ENCODE assay signal across 9 cellular contexts in the genomic region with DNA sequence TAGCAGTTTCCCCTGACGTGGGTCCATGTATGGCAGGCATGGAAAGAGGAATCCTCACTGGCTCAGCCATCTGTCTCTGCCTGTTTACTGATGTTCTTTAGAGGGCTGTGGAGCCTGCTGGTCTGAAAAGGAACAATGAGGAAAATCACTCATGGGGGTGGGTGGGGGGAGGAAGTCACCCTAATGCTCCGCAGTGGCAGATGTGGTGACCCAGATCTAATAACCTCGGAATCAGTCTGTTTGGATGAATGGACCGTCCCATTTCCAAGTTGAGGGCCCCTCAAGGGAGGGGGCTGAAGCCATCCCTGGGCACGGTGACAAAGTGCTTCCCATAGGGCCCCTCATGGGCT. TPM values are rescaled to one million over a fixed set of nuclear protein-coding genes. Genes with fewer than 3 reads are reported as not detected.
A peak's percentile ranks its signal among the peaks of the same experiment; 100 is the strongest.
DNase-seq lines count a peak whose midpoint lies in the region; ATAC-seq and TF ChIP-seq lines count a peak whose summit lies in the region.
"Had no signal": no experiment of that assay in that cellular context is flagged by ENCODE, and none has a peak within 500 bp of the region (broad histone marks: within the 10 kb centered on the region; RNA-seq: fewer than 3 reads in every experiment).

No MANE protein-coding gene starts in this region.

- peaks cover 35 to 63% (median 63%) of the 10 kb centered on the region in 4 donors for H3K4me1 ChIP-seq in esophagus muscularis mucosa

- H3K27ac ChIP-seq in cingulate gyrus (ENCODE audit: low read depth, low read length) (peak overlapping the region; percentile 29), esophagus muscularis mucosa (replicated peaks in 1 of 4) (peak overlapping the region in 1 of 4 donors; percentile 44)
- H3K27ac ChIP-seq: uterus had no signal

- H3K4me3 ChIP-seq in esophagus muscularis mucosa: peak overlapping the region in 1 of 4 donors; percentile 90
- H3K4me3 ChIP-seq: uterus had no signal

- no peak for TF ChIP-seq CTCF in progenitor cell of endocrine pancreas (IDR thresholded peaks at IDR 0.05; ENCODE audit: unreplicated experiment)
- no peak for TF ChIP-seq CTCF in esophagus muscularis mucosa (IDR thresholded peaks at IDR 0.05)

- H3K4me3 Mint-ChIP-seq in T-helper 2 cell treated with Interferon-gamma antibody and Interleukin-4, amounts not matched to agents 5 μg/mL and 100 μg/mL, for 36 hours: peak overlapping the region; percentile 64
- H3K4me3 Mint-ChIP-seq in progenitor cell of endocrine pancreas (ENCODE audit: low read depth): peak overlapping the region; percentile 55

- H3K4me1 Mint-ChIP-seq in T-helper 2 cell treated with Interferon-gamma antibody and Interleukin-4, amounts not matched to agents 5 μg/mL and 100 μg/mL, for 36 hours (ENCODE audit: low read depth): peaks cover 43% of the 10 kb centered on the region
- H3K4me1 Mint-ChIP-seq in progenitor cell of endocrine pancreas (ENCODE audit: low read depth): peaks cover 43% of the 10 kb centered on the region

- WGBS in esophagus muscularis mucosa: 80% methylated on average over 5 of the region's 5 CpGs

- no peaks in the 10 kb centered on the region for H3K9me3 ChIP-seq in esophagus muscularis mucosa
- H3K9me3 ChIP-seq: uterus had no signal

- ATAC-seq in left colon (no peak), GM21526 (IDR thresholded peaks at IDR 0.05; ENCODE audit: low FRiP score, unreplicated experiment) (no peak)

- no peak for TF ChIP-seq EP300 in esophagus muscularis mucosa (IDR thresholded peaks at IDR 0.05)

- DNase-seq in T-helper 2 cell treated with Interferon-gamma antibody and Interleukin-4, amounts not matched to agents 5 μg/mL and 100 μg/mL, for 36 hours (ENCODE audit: low spot score): no peak
- no peak for DNase-seq in T-helper 2 cell
- peak; percentile 83 for DNase-seq in NCI-H2171 treated with DMSO at 0.1 percent for 48 hours (lab: John Stamatoyannopoulos, UW)
- no peak for DNase-seq in progenitor cell of endocrine pancreas (ENCODE audit: low spot score, unreplicated experiment)
- no peak for DNase-seq in left colon
- no peak for DNase-seq in esophagus muscularis mucosa (ENCODE audit: extremely low spot score)
- DNase-seq: uterus had no signal

- intact Hi-C loops in left colon (cut with DNase I, micrococcal nuclease) (no loop called here), esophagus muscularis mucosa (cut with DNase I) (no loop called here)

- H3K36me3 ChIP-seq in esophagus muscularis mucosa: peaks cover 0 to 11% (median 2%) of the 10 kb centered on the region in 4 donors
- H3K36me3 ChIP-seq: uterus had no signal

- no peaks in the 10 kb centered on the region for H3K9me3 Mint-ChIP-seq in T-helper 2 cell treated with Interferon-gamma antibody and Interleukin-4, amounts not matched to agents 5 μg/mL and 100 μg/mL, for 36 hours
- H3K9me3 Mint-ChIP-seq in progenitor cell of endocrine pancreas (ENCODE audit: low read depth): no peaks in the 10 kb centered on the region

- peak overlapping the region; percentile 62 for H3K27ac Mint-ChIP-seq in T-helper 2 cell treated with Interferon-gamma antibody and Interleukin-4, amounts not matched to agents 5 μg/mL and 100 μg/mL, for 36 hours
- no peak overlapping the region for H3K27ac Mint-ChIP-seq in progenitor cell of endocrine pancreas

- H3K27me3 ChIP-seq in esophagus muscularis mucosa: no peaks in the 10 kb centered on the region
- H3K27me3 ChIP-seq: uterus had no signal

- H3K36me3 Mint-ChIP-seq in T-helper 2 cell treated with Interferon-gamma antibody and Interleukin-4, amounts not matched to agents 5 μg/mL and 100 μg/mL, for 36 hours (ENCODE audit: low read depth): peaks cover 39% of the 10 kb centered on the region
- H3K36me3 Mint-ChIP-seq in progenitor cell of endocrine pancreas (ENCODE audit: insufficient read depth): peaks cover 8% of the 10 kb centered on the region

- no peaks in the 10 kb centered on the region for H3K27me3 Mint-ChIP-seq in T-helper 2 cell treated with Interferon-gamma antibody and Interleukin-4, amounts not matched to agents 5 μg/mL and 100 μg/mL, for 36 hours (ENCODE audit: low read depth)
- no peaks in the 10 kb centered on the region for H3K27me3 Mint-ChIP-seq in progenitor cell of endocrine pancreas

- no peak for TF ChIP-seq POLR2A in esophagus muscularis mucosa (IDR thresholded peaks at IDR 0.05; ENCODE audit: low read depth)

RNA-seq across cellular contexts. Expression of gene BCR, which starts 4.4 kb away (rescaled TPM):
- total RNA-seq in progenitor cell of endocrine pancreas (102 and 106 TPM in 2 replicates), left colon (10 to 100 TPM; 55.5 to 57.5 TPM), esophagus muscularis mucosa (10 to 100 TPM; 35.7 to 58.5 (median 48.0) TPM)

RNA-seq across cellular contexts. Expression of gene RAB36, which starts 39.5 kb away (rescaled TPM):
- total RNA-seq in progenitor cell of endocrine pancreas (10.1 and 10.3 TPM in 2 replicates), left colon (1 to 10 TPM; 1.1 to 1.2 TPM), esophagus muscularis mucosa (10 to 100 TPM in 1 of 4 donors, 1 to 10 TPM in 3; 5.0 to 10.8 (median 8.2) TPM)

RNA-seq across cellular contexts. Expression of gene RSPH14, which starts 42.9 kb away (rescaled TPM):
- total RNA-seq in progenitor cell of endocrine pancreas (2.4 and 3.6 TPM in 2 replicates), left colon (under 1 TPM in 1 of 2 donors, not detected in 1; 0.82 TPM), esophagus muscularis mucosa (under 1 TPM in 2 of 4 donors, not detected in 2; 0.33 to 0.80 TPM)
